1 cellular context compared by ENCODE assay signal in the genomic region with DNA sequence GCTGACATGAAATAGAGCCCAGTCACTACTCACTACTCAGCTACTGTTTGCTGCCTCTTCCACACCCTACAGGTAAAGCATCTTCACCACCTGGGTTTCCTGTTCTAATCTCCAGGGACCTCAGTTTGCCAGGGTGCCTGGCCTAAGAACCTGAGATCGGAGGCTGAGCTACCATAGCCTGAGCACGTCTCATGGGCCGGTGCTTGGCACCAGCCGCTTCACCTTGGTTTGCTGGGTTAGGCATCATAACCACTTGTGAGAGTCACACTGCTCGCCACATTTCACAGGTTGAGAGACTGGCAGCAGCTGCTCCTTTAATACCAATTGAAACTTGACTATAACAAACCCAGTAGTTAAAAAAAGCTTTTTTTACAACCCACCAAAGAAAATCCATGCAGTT.
TF ChIP-seq lines count a peak whose summit lies in the region.

No MANE protein-coding gene starts in this region.

TF ChIP-seq in GM12878, 131 proteins besides CTCF, POLR2A, EP300 and RAD21:
- TF ChIP-seq IKZF2 (IDR thresholded peaks at IDR 0.05) (peak; percentile 40 to 44; a peak in 2 of 4 replicates), ZNF687 (IDR thresholded peaks at IDR 0.05) (0 out of 2 replicates have a peak, but pooled peaks have one; percentile 20), MEF2B (IDR thresholded peaks at IDR 0.05; ENCODE audit: partially characterized antibody, poor library complexity, severe bottlenecking) (peak; percentile 70), IKZF1 (conservative IDR thresholded peaks at IDR 0.05) (peak; percentile 47; the same call in 1 of the 2 replicates), DPF2 (IDR thresholded peaks at IDR 0.05) (0 out of 2 replicates have a peak, but pooled peaks have one; percentile 52), ZNF217 (IDR thresholded peaks at IDR 0.05) (0 out of 2 replicates have a peak, but pooled peaks have one; percentile 13), LARP7 (IDR thresholded peaks at IDR 0.05) (0 out of 2 replicates have a peak, but pooled peaks have one; percentile 23), GATAD2B (conservative IDR thresholded peaks at IDR 0.05; ENCODE audit: low read depth) (0 out of 2 replicates have a peak, but pooled peaks have one; percentile 37), FOXK2 (IDR thresholded peaks at IDR 0.05) (no peak), BHLHE40 (IDR thresholded peaks at IDR 0.05; ENCODE audit: borderline replicate concordance in 1 of 2, low read depth in 2 of 2, low read length in 1 of 2) (peak; percentile 10 to 62; a peak in 2 of 4 replicates), MTA2 (IDR thresholded peaks at IDR 0.05; ENCODE audit: low read depth) (peak; percentile 72; the same call in 1 of the 2 replicates), SKIL (IDR thresholded peaks at IDR 0.05; ENCODE audit: low read depth, poor library complexity, severe bottlenecking) (no peak), YBX1 (IDR thresholded peaks at IDR 0.05) (no peak), BMI1 (IDR thresholded peaks at IDR 0.05; ENCODE audit: borderline replicate concordance) (no peak), SMARCA5 (IDR thresholded peaks at IDR 0.05) (peak; percentile 32; the same call in 1 of the 2 replicates), RB1 (IDR thresholded peaks at IDR 0.05; ENCODE audit: borderline replicate concordance) (no peak)
- TF ChIP-seq, protein P1, sequence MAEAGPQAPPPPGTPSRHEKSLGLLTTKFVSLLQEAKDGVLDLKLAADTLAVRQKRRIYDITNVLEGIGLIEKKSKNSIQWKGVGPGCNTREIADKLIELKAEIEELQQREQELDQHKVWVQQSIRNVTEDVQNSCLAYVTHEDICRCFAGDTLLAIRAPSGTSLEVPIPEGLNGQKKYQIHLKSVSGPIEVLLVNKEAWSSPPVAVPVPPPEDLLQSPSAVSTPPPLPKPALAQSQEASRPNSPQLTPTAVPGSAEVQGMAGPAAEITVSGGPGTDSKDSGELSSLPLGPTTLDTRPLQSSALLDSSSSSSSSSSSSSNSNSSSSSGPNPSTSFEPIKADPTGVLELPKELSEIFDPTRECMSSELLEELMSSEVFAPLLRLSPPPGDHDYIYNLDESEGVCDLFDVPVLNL (IDR thresholded peaks at IDR 0.05; ENCODE audit: low read depth, low read length): no peak
- TF ChIP-seq, protein P2, sequence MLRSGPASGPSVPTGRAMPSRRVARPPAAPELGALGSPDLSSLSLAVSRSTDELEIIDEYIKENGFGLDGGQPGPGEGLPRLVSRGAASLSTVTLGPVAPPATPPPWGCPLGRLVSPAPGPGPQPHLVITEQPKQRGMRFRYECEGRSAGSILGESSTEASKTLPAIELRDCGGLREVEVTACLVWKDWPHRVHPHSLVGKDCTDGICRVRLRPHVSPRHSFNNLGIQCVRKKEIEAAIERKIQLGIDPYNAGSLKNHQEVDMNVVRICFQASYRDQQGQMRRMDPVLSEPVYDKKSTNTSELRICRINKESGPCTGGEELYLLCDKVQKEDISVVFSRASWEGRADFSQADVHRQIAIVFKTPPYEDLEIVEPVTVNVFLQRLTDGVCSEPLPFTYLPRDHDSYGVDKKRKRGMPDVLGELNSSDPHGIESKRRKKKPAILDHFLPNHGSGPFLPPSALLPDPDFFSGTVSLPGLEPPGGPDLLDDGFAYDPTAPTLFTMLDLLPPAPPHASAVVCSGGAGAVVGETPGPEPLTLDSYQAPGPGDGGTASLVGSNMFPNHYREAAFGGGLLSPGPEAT (IDR thresholded peaks at IDR 0.05; ENCODE audit: low read depth): peak; percentile 24; the same call in 1 of the 2 replicates
